Comparison of ENCODE assay signal across 8 cellular contexts in the genomic region with DNA sequence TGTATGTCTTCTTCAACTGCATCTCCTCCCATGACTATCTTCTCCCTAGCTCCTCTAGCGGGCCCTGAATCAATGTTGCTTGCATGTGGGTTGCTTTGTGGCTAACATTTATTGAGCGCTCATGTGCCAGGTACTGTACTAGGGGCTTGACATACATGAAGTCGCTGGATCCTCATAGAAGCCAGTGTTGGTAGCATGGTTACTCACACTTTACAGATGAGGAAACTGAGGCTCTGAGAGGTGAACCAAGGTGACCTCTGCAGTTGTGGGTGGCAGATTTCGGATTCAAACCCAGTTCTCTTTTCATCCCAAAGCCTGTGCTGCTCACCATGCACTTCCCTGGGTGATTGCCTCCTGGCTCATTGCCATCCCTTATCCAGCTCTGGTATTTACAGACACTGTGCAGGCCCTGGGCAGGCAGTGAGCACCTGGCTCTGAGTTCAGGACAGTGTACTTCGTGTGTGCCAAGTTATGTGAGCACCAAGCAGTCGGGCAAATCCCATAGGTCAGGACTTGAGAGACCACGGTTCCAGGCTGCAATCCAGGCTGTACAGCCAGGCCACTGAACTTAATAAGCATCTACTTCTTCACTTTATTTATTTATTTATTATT. TPM values are rescaled to one million over a fixed set of nuclear protein-coding genes. Genes with fewer than 3 reads are reported as not detected.
DNase-seq lines count a peak whose midpoint lies in the region; ATAC-seq and TF ChIP-seq lines count a peak whose summit lies in the region.

No MANE protein-coding gene starts in this region.

- peaks cover 2% of the 10 kb centered on the region for H3K9me3 Mint-ChIP-seq in activated naive CD4-positive, alpha-beta T cell treated with anti-CD3 and anti-CD28 coated beads, Interleukin-2, amount 10 ng/mL, durations not matched to agents 7 days and 5 days
- no peaks in the 10 kb centered on the region for H3K9me3 Mint-ChIP-seq in WTC11

- peak overlapping the region; percentile 97 for H3K27ac Mint-ChIP-seq in activated naive CD4-positive, alpha-beta T cell treated with anti-CD3 and anti-CD28 coated beads, Interleukin-2, amount 10 ng/mL, durations not matched to agents 7 days and 5 days
- H3K27ac Mint-ChIP-seq in WTC11: peak overlapping the region; percentile 76; the same call in 1 of the 2 replicates

- no peak for TF ChIP-seq POLR2A in gastrocnemius medialis (IDR thresholded peaks at IDR 0.05)

- in situ Hi-C loops in gastrocnemius medialis (cut with MboI; ENCODE audit: low sequenced_read_pairs in 4 of 4): no loop called here

- no peaks in the 10 kb centered on the region for H3K9me3 ChIP-seq in gastrocnemius medialis

- TF ChIP-seq CTCF in WTC11 (IDR thresholded peaks at IDR 0.05) (no peak), gastrocnemius medialis (IDR thresholded peaks at IDR 0.05 in 4 of 5, conservative IDR thresholded peaks at IDR 0.05 in 1 of 5) (no peak)

- H3K36me3 ChIP-seq in gastrocnemius medialis: peaks cover 0 to 46% of the 10 kb centered on the region in 2 donors

- peaks cover 37 to 48% of the 10 kb centered on the region in 2 donors for H3K4me1 ChIP-seq in gastrocnemius medialis

- peaks cover 46% of the 10 kb centered on the region for H3K4me1 Mint-ChIP-seq in activated naive CD4-positive, alpha-beta T cell treated with anti-CD3 and anti-CD28 coated beads, Interleukin-2, amount 10 ng/mL, durations not matched to agents 7 days and 5 days
- peaks cover 35% of the 10 kb centered on the region for H3K4me1 Mint-ChIP-seq in WTC11

- H3K27me3 Mint-ChIP-seq in activated naive CD4-positive, alpha-beta T cell treated with anti-CD3 and anti-CD28 coated beads, Interleukin-2, amount 10 ng/mL, durations not matched to agents 7 days and 5 days: peaks cover 4% of the 10 kb centered on the region
- no peaks in the 10 kb centered on the region for H3K27me3 Mint-ChIP-seq in WTC11 (ENCODE audit: low read depth)

- H3K4me3 Mint-ChIP-seq in activated naive CD4-positive, alpha-beta T cell treated with anti-CD3 and anti-CD28 coated beads, Interleukin-2, amount 10 ng/mL, durations not matched to agents 7 days and 5 days: peak overlapping the region; percentile 94
- H3K4me3 Mint-ChIP-seq in WTC11: peak overlapping the region; percentile 97

- peak overlapping the region; percentile 76 to 97 (median 88) for H3K4me3 ChIP-seq in gastrocnemius medialis

- CTCF ChIA-PET in activated naive CD4-positive, alpha-beta T cell treated with anti-CD3 and anti-CD28 coated beads, Interleukin-2, amount 10 ng/mL, durations not matched to agents 7 days and 5 days (lab: Charles Lee): interaction anchor here (1.6 to 1.7 kb wide), 2 partner anchors 238 to 240 kb away, joined by 4 read pairs; no protein-coding TSS in a partner anchor
- CTCF ChIA-PET in WTC11 (lab: Charles Lee): interaction anchor here (0.6 to 2.5 kb wide), 6 partner anchors 9 to 282 kb away, joined by 3 to 11 read pairs (median 4); a partner anchor contains a TSS

- peaks cover 42% of the 10 kb centered on the region for H3K36me3 Mint-ChIP-seq in activated naive CD4-positive, alpha-beta T cell treated with anti-CD3 and anti-CD28 coated beads, Interleukin-2, amount 10 ng/mL, durations not matched to agents 7 days and 5 days
- peaks cover 53% of the 10 kb centered on the region for H3K36me3 Mint-ChIP-seq in WTC11

- no peaks in the 10 kb centered on the region for H3K27me3 ChIP-seq in gastrocnemius medialis

- intact Hi-C loops in cardiac septum (cut with DNase I) (loop anchor here (5.0 to 10.0 kb wide), 2 partner anchors 115 to 508 kb away; a partner anchor contains a TSS), gastrocnemius medialis (cut with DNase I; ENCODE audit: low total_unique reads) (loop anchor here (5.0 to 10.0 kb wide), 3 partner anchors 168 to 445 kb away; a partner anchor contains a TSS)

- ATAC-seq in WTC11 (no peak), gastrocnemius medialis (peak in 1 of 2 donors; percentile 17), HG03565 (IDR thresholded peaks at IDR 0.05; ENCODE audit: unreplicated experiment) (no peak)

- peak overlapping the region; percentile 93 to 97 (median 94) for H3K27ac ChIP-seq in gastrocnemius medialis

- no peak for DNase-seq in activated naive CD4-positive, alpha-beta T cell treated with anti-CD3 and anti-CD28 coated beads, Interleukin-2, amount 10 ng/mL, durations not matched to agents 7 days and 5 days
- DNase-seq in activated naive CD4-positive, alpha-beta T cell (lab: John Stamatoyannopoulos, UW): no peak
- DNase-seq in WTC11 (ENCODE audit: low spot score) (no peak), cardiac septum (ENCODE audit: low spot score) (peak; percentile 81), gastrocnemius medialis (peak; percentile 46 to 73), T-helper 9 cell (no peak), dedifferentiated amniotic fluid mesenchymal stem cell (ENCODE audit: extremely low spot score) (no peak)

- POLR2A ChIA-PET in WTC11 (lab: Charles Lee): interaction anchor here (1.4 kb wide), 1 partner anchor 29 kb away, joined by 9 read pairs; a partner anchor contains a TSS

TF ChIP-seq in WTC11, 78 proteins besides CTCF, POLR2A, EP300 and RAD21:
- TF ChIP-seq, protein P1, sequence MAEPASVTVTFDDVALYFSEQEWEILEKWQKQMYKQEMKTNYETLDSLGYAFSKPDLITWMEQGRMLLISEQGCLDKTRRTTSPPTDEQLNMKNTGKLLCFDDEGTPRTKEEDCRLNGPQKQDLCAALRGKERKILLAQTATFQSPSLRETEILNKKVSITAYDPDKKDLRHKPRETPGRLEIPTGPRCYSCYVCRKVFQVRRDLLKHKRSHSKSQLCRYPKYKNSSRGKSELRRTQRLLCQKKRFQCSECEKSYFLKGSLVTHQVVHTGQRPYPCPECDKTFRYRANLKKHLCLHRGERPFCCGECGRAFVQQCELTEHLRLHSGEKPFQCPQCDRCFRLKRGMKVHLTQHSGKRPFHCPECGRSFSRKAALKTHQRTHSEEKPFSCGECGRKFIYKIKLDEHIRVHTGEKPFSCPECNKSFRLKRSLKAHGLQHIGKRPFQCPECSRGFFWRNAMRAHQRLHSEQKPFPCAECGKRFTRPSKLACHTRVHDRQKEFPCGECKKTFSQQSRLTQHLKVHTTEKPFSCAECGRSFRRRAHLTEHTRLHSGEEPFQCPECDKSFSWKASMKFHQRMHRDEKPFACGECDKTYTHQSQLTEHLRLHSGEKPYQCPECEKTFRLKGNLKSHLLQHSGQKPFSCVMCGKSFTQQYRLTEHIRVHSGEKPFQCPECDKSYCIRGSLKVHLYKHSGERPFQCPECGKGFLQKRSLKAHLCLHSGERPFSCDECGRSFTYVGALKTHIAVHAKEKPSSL (CRISPR knock-in tag; conservative IDR thresholded peaks at IDR 0.05): no peak
- TF ChIP-seq, protein P2, sequence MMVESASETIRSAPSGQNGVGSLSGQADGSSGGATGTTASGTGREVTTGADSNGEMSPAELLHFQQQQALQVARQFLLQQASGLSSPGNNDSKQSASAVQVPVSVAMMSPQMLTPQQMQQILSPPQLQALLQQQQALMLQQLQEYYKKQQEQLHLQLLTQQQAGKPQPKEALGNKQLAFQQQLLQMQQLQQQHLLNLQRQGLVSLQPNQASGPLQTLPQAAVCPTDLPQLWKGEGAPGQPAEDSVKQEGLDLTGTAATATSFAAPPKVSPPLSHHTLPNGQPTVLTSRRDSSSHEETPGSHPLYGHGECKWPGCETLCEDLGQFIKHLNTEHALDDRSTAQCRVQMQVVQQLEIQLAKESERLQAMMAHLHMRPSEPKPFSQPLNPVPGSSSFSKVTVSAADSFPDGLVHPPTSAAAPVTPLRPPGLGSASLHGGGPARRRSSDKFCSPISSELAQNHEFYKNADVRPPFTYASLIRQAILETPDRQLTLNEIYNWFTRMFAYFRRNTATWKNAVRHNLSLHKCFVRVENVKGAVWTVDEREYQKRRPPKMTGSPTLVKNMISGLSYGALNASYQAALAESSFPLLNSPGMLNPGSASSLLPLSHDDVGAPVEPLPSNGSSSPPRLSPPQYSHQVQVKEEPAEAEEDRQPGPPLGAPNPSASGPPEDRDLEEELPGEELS (CRISPR knock-in tag; IDR thresholded peaks at IDR 0.05): no peak
- TF ChIP-seq NR2C2 (CRISPR knock-in tag; IDR thresholded peaks at IDR 0.05) (no peak), NFE2L1 (CRISPR knock-in tag; IDR thresholded peaks at IDR 0.05) (no peak)
- TF ChIP-seq, protein P3, sequence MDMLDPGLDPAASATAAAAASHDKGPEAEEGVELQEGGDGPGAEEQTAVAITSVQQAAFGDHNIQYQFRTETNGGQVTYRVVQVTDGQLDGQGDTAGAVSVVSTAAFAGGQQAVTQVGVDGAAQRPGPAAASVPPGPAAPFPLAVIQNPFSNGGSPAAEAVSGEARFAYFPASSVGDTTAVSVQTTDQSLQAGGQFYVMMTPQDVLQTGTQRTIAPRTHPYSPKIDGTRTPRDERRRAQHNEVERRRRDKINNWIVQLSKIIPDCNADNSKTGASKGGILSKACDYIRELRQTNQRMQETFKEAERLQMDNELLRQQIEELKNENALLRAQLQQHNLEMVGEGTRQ (CRISPR knock-in tag; IDR thresholded peaks at IDR 0.05): no peak

RNA-seq across cellular contexts. Expression of a gene that starts 1.3 kb away (rescaled TPM):
- 24.6 to 32.4 TPM (median 28.8 TPM) in 3 replicates for total RNA-seq in WTC11 (2021)
- total RNA-seq in cardiac septum: 24.4 TPM
- total RNA-seq in gastrocnemius medialis: 10 to 100 TPM; 10.2 to 17.3 (median 16.1) TPM

RNA-seq across cellular contexts. Expression of a gene that starts 1.4 kb away (rescaled TPM):
- total RNA-seq in WTC11 (2021) (1,902 to 2,162 TPM (median 2,101 TPM) in 3 replicates), cardiac septum (407 TPM), gastrocnemius medialis (1,000 to 10,000 TPM; 1,654 to 2,251 (median 1,749) TPM)

RNA-seq across cellular contexts. Expression of a gene that starts 28.4 kb away (rescaled TPM):
- total RNA-seq in WTC11 (2021): 7.6 to 9.0 TPM (median 7.7 TPM) in 3 replicates
- total RNA-seq in cardiac septum: 5.5 TPM
- 1 to 10 TPM; 3.9 to 9.3 (median 6.4) TPM for total RNA-seq in gastrocnemius medialis

RNA-seq across cellular contexts. Expression of a gene that starts 55.6 kb away (rescaled TPM):
- total RNA-seq in WTC11 (2021) (30.2 to 37.4 TPM (median 33.9 TPM) in 3 replicates), cardiac septum (14.5 TPM), gastrocnemius medialis (10 to 100 TPM; 19.8 to 31.2 (median 25.7) TPM)

Comparison
In these comparisons a context has a peak if more than half of its experiments do, and no peak if none do; other contexts are left out.
1. DNase-seq: peak in cardiac septum (single experiment) and gastrocnemius medialis (2 of 2); none in activated naive CD4-positive, alpha-beta T cell treated with anti-CD3 and anti-CD28 coated beads, Interleukin-2, amount 10 ng/mL, durations not matched to agents 7 days and 5 days (single experiment), activated naive CD4-positive, alpha-beta T cell (0 of 4), WTC11 (single experiment), T-helper 9 cell (single experiment) and dedifferentiated amniotic fluid mesenchymal stem cell (single experiment).